26 cellular contexts compared by ENCODE assay signal in genomic region chr1:201419737-201420607, GRCh38. TPM values are rescaled to one million over a fixed set of nuclear protein-coding genes. Genes with fewer than 3 reads are reported as not detected.
DNase-seq lines count a peak whose midpoint lies in the region; ATAC-seq and TF ChIP-seq lines count a peak whose summit lies in the region.
"Had no signal": no experiment of that assay in that cellular context is flagged by ENCODE, and none has a peak within 500 bp of the region (broad histone marks: within the 10 kb centered on the region; RNA-seq: fewer than 3 reads in every experiment).

No MANE protein-coding gene starts in this region.

- H3K36me3 Mint-ChIP-seq in type B pancreatic cell, result no peaks in the 10 kb centered on the region
- H3K36me3 Mint-ChIP-seq: naive B cell had no signal

- TF ChIP-seq CTCF in osteoblast (IDR thresholded peaks at IDR 0.05; ENCODE audit: extremely low read depth, low read depth, low read length), result no peak
- no peak for TF ChIP-seq CTCF in type B pancreatic cell (conservative IDR thresholded peaks at IDR 0.05)

- no peaks in the 10 kb centered on the region for H3K79me2 ChIP-seq in osteoblast (ENCODE audit: insufficient read depth, low read length)

- no peak overlapping the region for H3K4me2 ChIP-seq in osteoblast (ENCODE audit: insufficient read depth, low read length)

- DNase-seq in EL (peak; percentile 27), left cardiac atrium (no peak), osteoblast (ENCODE audit: insufficient read length, low spot score, missing footprints) (peak; percentile 58), GM03348 (ENCODE audit: low spot score) (no peak), type B pancreatic cell (ENCODE audit: extremely low spot score, unreplicated experiment) (no peak), NCI-H2171 treated with DMSO at 0.1 percent for 48 hours (lab: John Stamatoyannopoulos, UW) (no peak)
- DNase-seq in activated CD4-positive, CD25-positive, alpha-beta regulatory T cell (lab: John Stamatoyannopoulos, UW), result no peak
- DNase-seq: activated CD4-positive, alpha-beta T cell treated with anti-CD3 and anti-CD28 coated beads, Interleukin-2, amount 50 U/mL, for 1 hour; activated CD8-positive, alpha-beta memory T cell treated with anti-CD3 and anti-CD28 coated beads, Interleukin-2, amount 50 U/mL, for 4 hours; brain microvascular endothelial cell; DMS153; naive B cell; NCI-H1417; NCI-H526; ovary; stimulated activated CD4-positive, alpha-beta T cell treated with anti-CD3 and anti-CD28 coated beads, Interleukin-4, amount 100 ng/mL, for 1 hour; stimulated activated naive CD8-positive, alpha-beta T cell treated with anti-CD3 and anti-CD28 coated beads, Interleukin-15, Interleukin-2, amounts not matched to agents 100 U/mL and 50 U/mL, for 24 hours; T-helper 1 cell had no signal

- intact Hi-C loops in left cardiac atrium (cut with DNase I), result no loop called here

- no peak overlapping the region for H2AFZ ChIP-seq in osteoblast (ENCODE audit: low read length)

- H3K4me3 ChIP-seq in osteoblast (ENCODE audit: insufficient read depth, low read length), result no peak overlapping the region
- H3K4me3 ChIP-seq: ovary, right lobe of liver, tibial nerve had no signal

- peaks cover 6% of the 10 kb centered on the region for H3K9me3 ChIP-seq in osteoblast (ENCODE audit: low read depth, low read length)
- H3K9me3 ChIP-seq: ovary, right lobe of liver had no signal

- no peak for TF ChIP-seq RAD21 in Ishikawa (IDR thresholded peaks at IDR 0.05; ENCODE audit: low read depth)

- H3K27me3 Mint-ChIP-seq in type B pancreatic cell, result peaks cover 13% of the 10 kb centered on the region

- H3K36me3 ChIP-seq in osteoblast (ENCODE audit: insufficient read depth, low read length), result no peaks in the 10 kb centered on the region
- H3K36me3 ChIP-seq: brain microvascular endothelial cell, ovary, right lobe of liver, tibial nerve had no signal

- TF ChIP-seq EP300 in Ishikawa (IDR thresholded peaks at IDR 0.05; ENCODE audit: borderline replicate concordance), result no peak

- H3K4me1 ChIP-seq in osteoblast (ENCODE audit: insufficient read depth, low read length), result no peaks in the 10 kb centered on the region
- H3K4me1 ChIP-seq: right lobe of liver, tibial nerve had no signal

- H3K27ac Mint-ChIP-seq in type B pancreatic cell, result no peak overlapping the region
- H3K27ac Mint-ChIP-seq: activated T-helper 2 cell treated with anti-CD3 and anti-CD28 coated beads, Interferon-gamma antibody, Interleukin-2, Interleukin-4, amounts not matched to agents 10 μg/mL and 5 μg/mL and 100 μg/mL, durations not matched to agents 14 hours and 24 hours and 36 hours had no signal

- H4K20me1 ChIP-seq in osteoblast (ENCODE audit: insufficient read depth, low read length), result no peaks in the 10 kb centered on the region

- ATAC-seq in left cardiac atrium, result peak; percentile 51 to 54
- ATAC-seq: right lobe of liver; stimulated activated naive CD8-positive, alpha-beta T cell treated with anti-CD3 and anti-CD28 coated beads, Interleukin-15, Interleukin-2, amounts not matched to agents 100 U/mL and 50 U/mL, for 24 hours had no signal

- H3K4me3 Mint-ChIP-seq in type B pancreatic cell, result no peak overlapping the region
- H3K4me3 Mint-ChIP-seq: naive B cell had no signal

- peaks cover 11% of the 10 kb centered on the region for H3K4me1 Mint-ChIP-seq in type B pancreatic cell (ENCODE audit: unreplicated experiment)

- H3K27ac ChIP-seq in osteoblast (ENCODE audit: low read depth, low read length), result no peak overlapping the region
- H3K27ac ChIP-seq: brain microvascular endothelial cell, C4-2B, ovary, right lobe of liver, tibial nerve had no signal

- H3K9me3 Mint-ChIP-seq in type B pancreatic cell, result no peaks in the 10 kb centered on the region
- H3K9me3 Mint-ChIP-seq: activated T-helper 2 cell treated with anti-CD3 and anti-CD28 coated beads, Interferon-gamma antibody, Interleukin-2, Interleukin-4, amounts not matched to agents 10 μg/mL and 5 μg/mL and 100 μg/mL, durations not matched to agents 14 hours and 24 hours and 36 hours had no signal

- H3K27me3 ChIP-seq in osteoblast (ENCODE audit: insufficient read depth, low read length), result peaks cover 32% of the 10 kb centered on the region
- H3K27me3 ChIP-seq: ovary, right lobe of liver, tibial nerve had no signal

TF ChIP-seq in Ishikawa, 13 proteins besides CTCF, POLR2A, EP300 and RAD21:
- TF ChIP-seq USF1 (IDR thresholded peaks at IDR 0.05) (no peak), TEAD4 (IDR thresholded peaks at IDR 0.05) (peak; percentile 75)
TF ChIP-seq in Ishikawa: peak in this region for 1.

RNA-seq across cellular contexts. Expression of gene TNNI1, which starts 1.6 kb away (rescaled TPM):
- total RNA-seq in left cardiac atrium, result 10 to 100 TPM in 1 of 2 donors, 1 to 10 TPM in 1; 6.4 to 31.5 TPM
- total RNA-seq in osteoblast, result not detected in 2 replicates
- total RNA-seq in type B pancreatic cell (ENCODE audit: low replicate concordance), result 0.12 and 6.1 TPM in 2 replicates
- total RNA-seq: activated T-helper 2 cell treated with anti-CD3 and anti-CD28 coated beads, Interferon-gamma antibody, Interleukin-2, Interleukin-4, amounts not matched to agents 10 μg/mL and 5 μg/mL and 100 μg/mL, durations not matched to agents 14 hours and 24 hours and 36 hours; fibroblast of lung; H4; HT1080 had no signal

RNA-seq across cellular contexts. Expression of gene LAD1, which starts 20.8 kb away (rescaled TPM):
- total RNA-seq in left cardiac atrium (1 to 10 TPM; 1.3 to 1.4 TPM), osteoblast (not detected in 2 replicates), type B pancreatic cell (ENCODE audit: low replicate concordance) (41.2 and 79.5 TPM in 2 replicates)
- total RNA-seq: activated T-helper 2 cell treated with anti-CD3 and anti-CD28 coated beads, Interferon-gamma antibody, Interleukin-2, Interleukin-4, amounts not matched to agents 10 μg/mL and 5 μg/mL and 100 μg/mL, durations not matched to agents 14 hours and 24 hours and 36 hours; fibroblast of lung; H4; HT1080; tibial nerve had no signal

RNA-seq across cellular contexts. Expression of gene TNNT2, which starts 42.5 kb away (rescaled TPM):
- total RNA-seq in left cardiac atrium (1,000 to 10,000 TPM; 4,860 to 5,317 TPM), osteoblast (not detected in 2 replicates), type B pancreatic cell (ENCODE audit: low replicate concordance) (21.3 and 63.9 TPM in 2 replicates)
- total RNA-seq: activated T-helper 2 cell treated with anti-CD3 and anti-CD28 coated beads, Interferon-gamma antibody, Interleukin-2, Interleukin-4, amounts not matched to agents 10 μg/mL and 5 μg/mL and 100 μg/mL, durations not matched to agents 14 hours and 24 hours and 36 hours; fibroblast of lung; H4; HT1080 had no signal

RNA-seq across cellular contexts. Expression of gene PHLDA3, which starts 49.0 kb away (rescaled TPM):
- total RNA-seq in left cardiac atrium (10 to 100 TPM; 39.9 to 48.5 TPM), osteoblast (116 and 134 TPM in 2 replicates), type B pancreatic cell (ENCODE audit: low replicate concordance) (59.3 and 132 TPM in 2 replicates)

Comparison
In these comparisons a context has a peak if more than half of its experiments do, and no peak if none do; other contexts are left out.
1. DNase-seq: peak in EL (single experiment) and osteoblast (single experiment); none in left cardiac atrium (single experiment), GM03348 (single experiment), activated CD4-positive, CD25-positive, alpha-beta regulatory T cell (0 of 4), type B pancreatic cell (single experiment) and NCI-H2171 treated with DMSO at 0.1 percent for 48 hours (single experiment).
2. RNA of gene LAD1, which starts 20.8 kb away (total RNA-seq): 41.2 to 79.5 TPM in type B pancreatic cell; 1.3 to 1.4 TPM in left cardiac atrium and not detected in osteoblast; every median in the first group is over 10 times any median in the second.
3. RNA of gene TNNT2, which starts 42.5 kb away (total RNA-seq): 4,860 to 5,317 TPM in left cardiac atrium; 21.3 to 63.9 TPM in type B pancreatic cell and not detected in osteoblast; every median in the first group is over 10 times any median in the second.